ENCODE assay signal across 8 cellular contexts in the genomic region with DNA sequence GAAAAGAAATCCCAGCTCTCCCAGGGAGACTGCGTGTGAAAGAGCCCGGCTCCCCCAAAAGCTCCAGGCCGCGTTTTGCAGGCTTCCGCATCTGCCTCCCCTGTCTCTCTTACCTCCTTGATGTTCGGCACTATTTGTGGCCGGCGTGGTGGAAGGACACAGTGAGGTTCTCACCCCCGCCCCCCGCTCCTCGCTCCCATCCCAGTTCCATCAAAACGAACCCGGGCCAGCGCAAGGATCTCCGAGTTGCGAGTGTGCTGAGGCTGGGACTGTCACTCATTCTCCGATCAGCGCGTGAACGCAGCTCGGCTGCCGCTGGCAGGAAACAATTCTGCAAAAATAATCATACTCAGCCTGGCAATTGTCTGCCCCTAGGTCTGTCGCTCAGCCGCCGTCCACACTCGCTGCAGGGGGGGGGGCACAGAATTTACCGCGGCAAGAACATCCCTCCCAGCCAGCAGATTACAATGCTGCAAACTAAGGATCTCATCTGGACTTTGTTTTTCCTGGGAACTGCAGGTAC. TPM values are rescaled to one million over a fixed set of nuclear protein-coding genes. Genes with fewer than 3 reads are reported as not detected.
DNase-seq lines count a peak whose midpoint lies in the region; ATAC-seq and TF ChIP-seq lines count a peak whose summit lies in the region.

A gene (plus strand): TSS at position 275 of the 523 bp plus-strand sequence.

- no peaks in the 10 kb centered on the region for H3K79me2 ChIP-seq in GM23248 (ENCODE audit: insufficient read depth)

- H3K4me2 ChIP-seq in GM23248 (ENCODE audit: unreplicated experiment) = peak within 1 kb of the TSS; percentile 81

- H3K36me3 ChIP-seq in GM23248 (ENCODE audit: low read depth) = no peaks in the 10 kb centered on the region
- H3K36me3 ChIP-seq in uterus = no peaks in the 10 kb centered on the region

- WGBS in GM23248 (ENCODE audit: low coverage in 1 of 2, low lambda C conversion rate in 2 of 2, missing lambda C conversion rate in 2 of 2), 2 experiments = 2 to 4% methylated on average over 23 to 28 of the region's 28 CpGs

- no peaks in the 10 kb centered on the region for H4K20me1 ChIP-seq in GM23248 (ENCODE audit: insufficient read depth)

- peak in 1 of 2 donors; percentile 24 for TF ChIP-seq POLR2A in uterus (IDR thresholded peaks at IDR 0.05)

- peaks cover 51% of the 10 kb centered on the region for H3K27me3 Mint-ChIP-seq in activated T-helper 17 cell treated with anti-CD3 and anti-CD28 coated beads, Interleukin-2, amount 50 U/mL, for 72 hours
- peaks cover 16% of the 10 kb centered on the region for H3K27me3 Mint-ChIP-seq in nephron (ENCODE audit: low read depth)

- peak within 1 kb of the TSS; percentile 70 for H2AFZ ChIP-seq in GM23248

- H3K27ac Mint-ChIP-seq in activated T-helper 17 cell treated with anti-CD3 and anti-CD28 coated beads, Interleukin-2, amount 50 U/mL, for 72 hours = no peak within 1 kb of the TSS
- peak within 1 kb of the TSS; percentile 90 to 96 (median 95) for H3K27ac Mint-ChIP-seq in nephron

- H3K9ac ChIP-seq in GM23248 = no peak within 1 kb of the TSS

- DNase-seq in ACHN (peak; percentile 37), GM23248 (peak; percentile 36), NCI-H446 (lab: John Stamatoyannopoulos, UW) (peak; percentile 98), glomerular visceral epithelial cell (ENCODE audit: extremely low spot score) (peak; percentile 94), uterus (peak; percentile 87 to 90)

- ATAC-seq in activated T-helper 17 cell treated with anti-CD3 and anti-CD28 coated beads, Interleukin-2, amount 50 U/mL, for 72 hours (replicated peaks) = peak; percentile 14
- ATAC-seq in GM19351 (IDR thresholded peaks at IDR 0.05; ENCODE audit: unreplicated experiment) = no peak

- H3F3A ChIP-seq in GM23248 (ENCODE audit: insufficient read depth) = no peaks in the 10 kb centered on the region

- intact Hi-C loops in uterus (cut with DNase I; ENCODE audit: low total_unique reads) = no loop called here

- H3K27me3 ChIP-seq in GM23248 (replicated peaks; ENCODE audit: insufficient read depth) (peaks cover 64% of the 10 kb centered on the region), uterus (no peaks in the 10 kb centered on the region)

- H3K9me2 ChIP-seq in GM23248 (ENCODE audit: insufficient read depth) = no peaks in the 10 kb centered on the region

- H3K9me3 ChIP-seq in GM23248 (ENCODE audit: low read depth) (no peaks in the 10 kb centered on the region), uterus (no peaks in the 10 kb centered on the region)

- in situ Hi-C loops in ACHN (cut with HindIII; ENCODE audit: low pct_ligation_motif_present, low pct_unique_long_range_greater_than_20kb, low sequenced_read_pairs) (no loop called here), GM23248 (cut with MboI) (no loop called here)

- peak within 1 kb of the TSS; percentile 65 for H3K4me3 ChIP-seq in GM23248
- peak within 1 kb of the TSS; percentile 50 to 61 for H3K4me3 ChIP-seq in uterus

- H3K27ac ChIP-seq in GM23248 = no peak within 1 kb of the TSS
- H3K27ac ChIP-seq in uterus = peak within 1 kb of the TSS; percentile 70 to 83

- H3K4me1 ChIP-seq in GM23248 (ENCODE audit: insufficient read depth) (no peaks in the 10 kb centered on the region), uterus (no peaks in the 10 kb centered on the region)

- peaks cover 6% of the 10 kb centered on the region for H3K4me1 Mint-ChIP-seq in activated T-helper 17 cell treated with anti-CD3 and anti-CD28 coated beads, Interleukin-2, amount 50 U/mL, for 72 hours
- H3K4me1 Mint-ChIP-seq in nephron = peaks cover 37% of the 10 kb centered on the region

- no peaks in the 10 kb centered on the region for H3K36me3 Mint-ChIP-seq in activated T-helper 17 cell treated with anti-CD3 and anti-CD28 coated beads, Interleukin-2, amount 50 U/mL, for 72 hours (ENCODE audit: low read depth)
- H3K36me3 Mint-ChIP-seq in nephron (ENCODE audit: low read depth) = no peaks in the 10 kb centered on the region

- no peaks in the 10 kb centered on the region for H3K9me3 Mint-ChIP-seq in activated T-helper 17 cell treated with anti-CD3 and anti-CD28 coated beads, Interleukin-2, amount 50 U/mL, for 72 hours
- no peaks in the 10 kb centered on the region for H3K9me3 Mint-ChIP-seq in nephron

- H3K4me3 Mint-ChIP-seq in activated T-helper 17 cell treated with anti-CD3 and anti-CD28 coated beads, Interleukin-2, amount 50 U/mL, for 72 hours = peak within 1 kb of the TSS; percentile 74
- peak within 1 kb of the TSS; percentile 91 to 99 (median 95) for H3K4me3 Mint-ChIP-seq in nephron

- TF ChIP-seq CTCF in nephron (IDR thresholded peaks at IDR 0.05; ENCODE audit: unreplicated experiment in 3 of 3) (no peak), uterus (IDR thresholded peaks at IDR 0.05) (no peak)

RNA-seq across cellular contexts. Expression of the gene that starts here (rescaled TPM):
- total RNA-seq in GM23248 (2014; rRNA removed; shearing (Covaris generic)) = 1.8 and 3.8 TPM in 2 replicates
- 1.1 and 1.5 TPM in 2 replicates for polyA plus RNA-seq in GM23248 (2016; fragmentation: Nextera tagmentation; extraction: Ambion mirVana)
- total RNA-seq in activated T-helper 17 cell treated with anti-CD3 and anti-CD28 coated beads, Interleukin-2, amount 50 U/mL, for 72 hours = not detected
- total RNA-seq in uterus = 100 to 1,000 TPM in 3 of 4 donors, 10 to 100 TPM in 1; 54.4 to 210 (median 171) TPM

Comparison
In these comparisons a context has a peak if more than half of its experiments do, and no peak if none do; other contexts are left out.
1. RNA of the gene that starts here (total RNA-seq): 54.4 to 210 TPM in uterus; 1.8 to 3.8 TPM in GM23248 and not detected in activated T-helper 17 cell treated with anti-CD3 and anti-CD28 coated beads, Interleukin-2, amount 50 U/mL, for 72 hours; every median in the first group is over 10 times any median in the second.
2. Peak in ATAC-seq in activated T-helper 17 cell treated with anti-CD3 and anti-CD28 coated beads, Interleukin-2, amount 50 U/mL, for 72 hours; RNA of the gene not detected or under 1 TPM.
3. DNase-seq: peak in every context shown above with its lines; median percentile 98 in NCI-H446; 94 in glomerular visceral epithelial cell; 88 in uterus; 37 in ACHN; 36 in GM23248.